In the genomic region with DNA sequence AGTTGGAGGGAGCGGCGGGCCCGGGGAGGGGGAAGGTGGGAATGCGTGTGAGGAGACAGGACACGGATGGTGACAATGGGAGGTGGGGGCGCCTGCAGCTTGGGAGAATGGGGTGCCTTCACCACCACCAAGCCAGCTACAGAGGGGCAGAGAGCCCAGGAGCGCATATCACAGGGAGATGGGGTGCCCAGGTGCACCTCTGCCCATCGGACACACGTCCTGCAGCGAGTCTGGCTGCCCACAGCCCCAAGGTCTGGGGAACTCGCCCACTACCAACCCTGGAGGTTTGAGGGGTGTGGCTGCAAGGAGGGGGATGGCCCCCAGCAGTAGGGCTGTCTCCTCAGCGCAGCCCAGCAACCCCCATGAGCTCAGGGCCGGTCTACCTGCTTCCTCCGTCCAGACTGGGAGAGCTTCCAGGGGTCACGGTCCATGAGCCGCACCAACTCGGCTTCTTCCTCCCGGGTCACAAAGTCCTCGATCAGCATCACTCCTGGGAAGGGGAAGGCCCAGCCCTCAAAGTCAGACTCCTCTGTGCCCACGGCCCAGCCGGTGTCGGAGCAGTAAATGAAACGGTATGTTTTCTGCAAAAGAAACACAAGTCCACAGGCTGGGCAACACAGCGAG, we compare ENCODE assay signal across 23 cellular contexts. TPM values are rescaled to one million over a fixed set of nuclear protein-coding genes. Genes with fewer than 3 reads are reported as not detected.
DNase-seq lines count a peak whose midpoint lies in the region; ATAC-seq, FAIRE-seq and TF ChIP-seq lines count a peak whose summit lies in the region.
"Had no signal": no experiment of that assay in that cellular context is flagged by ENCODE, and none has a peak within 500 bp of the region (broad histone marks: within the 10 kb centered on the region; RNA-seq: fewer than 3 reads in every experiment).

No MANE protein-coding gene starts in this region.

- H3K27me3 ChIP-seq in K562 (ENCODE audit: control insufficient read depth in 2 of 2, insufficient read depth in 2 of 2, low read length in 2 of 2) (no peaks in the 10 kb centered on the region), osteoblast (ENCODE audit: insufficient read depth, low read length) (no peaks in the 10 kb centered on the region)
- H3K27me3 ChIP-seq: BLaER1 had no signal

- POLR2A ChIA-PET in K562 (lab: Yijun Ruan, JAX) = no interaction called here

- intact Hi-C loops in K562 (cut with micrococcal nuclease) = no loop called here

- H3K4me3 ChIP-seq in K562 (no peak overlapping the region), osteoblast (ENCODE audit: insufficient read depth, low read length) (no peak overlapping the region)
- H3K4me3 ChIP-seq: BLaER1, GM12878, GM23338 had no signal

- ATAC-seq in K562 = no peak
- peak; percentile 60 for ATAC-seq in left lobe of liver
- ATAC-seq in GM21786 (IDR thresholded peaks at IDR 0.05; ENCODE audit: unreplicated experiment) = no peak
- ATAC-seq: GM12878, GM23338 had no signal

- 90% methylated on average over 20 of the region's 24 CpGs for WGBS in K562 (ENCODE audit: insufficient coverage, low coverage, missing lambda C conversion rate)

- H3K9me3 ChIP-seq in K562 (replicated peaks; ENCODE audit: control insufficient read depth, insufficient read depth, low read depth, low read length) (no peaks in the 10 kb centered on the region), osteoblast (ENCODE audit: low read depth, low read length) (no peaks in the 10 kb centered on the region)
- H3K9me3 ChIP-seq: BLaER1 had no signal

- H3K27ac ChIP-seq in K562 (ENCODE audit: extremely low read depth, low read depth, low read length) (no peak overlapping the region), osteoblast (ENCODE audit: low read depth, low read length) (no peak overlapping the region)
- H3K27ac ChIP-seq: BLaER1, HL-60 had no signal

- no peak for TF ChIP-seq RAD21 in K562 (CRISPR knock-in tag; conservative IDR thresholded peaks at IDR 0.05 in 1 of 2, IDR thresholded peaks at IDR 0.05 in 1 of 2)

- H3K79me2 ChIP-seq in K562 (ENCODE audit: control insufficient read depth, insufficient read depth, low read length) (peaks cover 29% of the 10 kb centered on the region), osteoblast (ENCODE audit: insufficient read depth, low read length) (peaks cover 28% of the 10 kb centered on the region)

- H3K36me3 ChIP-seq in K562 (ENCODE audit: control insufficient read depth, insufficient read depth, low read length) = peaks cover 43% of the 10 kb centered on the region; the same call in 2 of the 3 replicates
- peaks cover 14% of the 10 kb centered on the region for H3K36me3 ChIP-seq in osteoblast (ENCODE audit: insufficient read depth, low read length)

- H3K4me2 ChIP-seq in K562 (ENCODE audit: insufficient read depth, low read length) (no peak overlapping the region), osteoblast (ENCODE audit: insufficient read depth, low read length) (no peak overlapping the region)
- H3K4me2 ChIP-seq: BLaER1, GM23338 had no signal

- H2AFZ ChIP-seq in K562 (ENCODE audit: low read depth, low read length) = no peak overlapping the region
- no peak overlapping the region for H2AFZ ChIP-seq in osteoblast (ENCODE audit: low read length)
- H2AFZ ChIP-seq: GM23338 had no signal

- no peak for TF ChIP-seq POLR2A in K562 (conservative IDR thresholded peaks at IDR 0.05)

- TF ChIP-seq EP300 in K562 (IDR thresholded peaks at IDR 0.05; ENCODE audit: low read length) = no peak

- peak; percentile 15 for DNase-seq in GM13977 (ENCODE audit: low spot score)
- DNase-seq in K562 (ENCODE audit: extremely low read depth in 1 of 4, low spot score in 3 of 4) = no peak
- no peak for DNase-seq in left lobe of liver (ENCODE audit: low spot score)
- peak; percentile 47 for DNase-seq in osteoblast (ENCODE audit: insufficient read length, low spot score, missing footprints)
- no peak for DNase-seq in activated gamma-delta T cell (lab: John Stamatoyannopoulos, UW)
- no peak for DNase-seq in DMS114 treated with DMSO at 0.1 percent for 48 hours (lab: John Stamatoyannopoulos, UW; ENCODE audit: unreplicated experiment)
- DNase-seq: ACHN; AML-193; CD4-positive, alpha-beta memory T cell; DMS53; DND-41; EL; HCEC 1CT; IMR-90; KBM-7 had no signal

- H3K4me1 ChIP-seq in K562 (replicated peaks in 1 of 2; ENCODE audit: control insufficient read depth in 2 of 2, insufficient read depth in 2 of 2, low read length in 2 of 2) (peaks cover 3 to 38% of the 10 kb centered on the region in 2 experiments; a peak in 3 of 5 replicates), osteoblast (ENCODE audit: insufficient read depth, low read length) (peaks cover 5% of the 10 kb centered on the region)

- TF ChIP-seq CTCF in GM13977 (IDR thresholded peaks at IDR 0.05; ENCODE audit: extremely low read depth, insufficient read depth, missing control alignments) (no peak), K562 (IDR thresholded peaks at IDR 0.05 in 2 of 3, conservative IDR thresholded peaks at IDR 0.05 in 1 of 3; ENCODE audit: insufficient read depth in 2 of 3, low read depth in 1 of 3, low read length in 3 of 3) (no peak), osteoblast (IDR thresholded peaks at IDR 0.05; ENCODE audit: extremely low read depth, low read depth, low read length) (no peak)

- no TSS peak for BruUV-seq in K562 (replicated peaks; lab: Mats Ljungman, UMichigan)

- in situ Hi-C loops in GM13977 (cut with MboI; ENCODE audit: low pct_unique_long_range_greater_than_20kb, low sequenced_read_pairs, unreplicated experiment) = no loop called here
- in situ Hi-C loops in K562 (cut with MboI) = loop anchor here (25.0 kb wide), 2 partner anchors 103 to 203 kb away; a partner anchor contains a TSS

- CTCF ChIA-PET in K562 (lab: Yijun Ruan, JAX; ENCODE audit: low intra/inter-chr PET ratio) = no interaction called here

- no peak for FAIRE-seq in K562 (lab: Jason Lieb, UNC)
- FAIRE-seq: A204.1, GM12878, GM19239, H54 had no signal

- peak overlapping the region in 1 of 2 experiments; percentile 57; a peak in 2 of 4 replicates for H3K9ac ChIP-seq in K562 (ENCODE audit: insufficient read depth in 1 of 2, low read depth in 2 of 2, low read length in 2 of 2)
- H3K9ac ChIP-seq: BLaER1 had no signal

- H4K20me1 ChIP-seq in K562 (replicated peaks; ENCODE audit: control insufficient read depth, insufficient read depth, low read length) (no peaks in the 10 kb centered on the region), osteoblast (ENCODE audit: insufficient read depth, low read length) (peaks cover 9% of the 10 kb centered on the region)

- peaks cover 3% of the 10 kb centered on the region for H3K9me1 ChIP-seq in K562 (ENCODE audit: control insufficient read depth, insufficient read depth, low read length)

RNA-seq across cellular contexts. Expression of a gene that starts 5.3 kb away (rescaled TPM):
- 4.3 and 16.0 TPM in 2 replicates for total RNA-seq in K562 (2011; cell fraction: chromatin; rRNA removed; ENCODE audit: low replicate concordance)
- total RNA-seq in K562 (2011; cell fraction: nucleolus; rRNA removed) = 9.1 and 10.8 TPM in 2 replicates
- 6.9 and 7.2 TPM in 2 replicates for total RNA-seq in K562 (2011; cell fraction: nucleoplasm; rRNA removed)
- total RNA-seq in K562 (2014; rRNA removed) (21.4 and 41.5 TPM in 2 replicates), K562 (2014; rRNA removed; fragmentation: Illumina TruSeq; extraction: Trizol) (5.7 and 7.2 TPM in 2 replicates), K562 (2015; rRNA removed; fragmentation: Illumina TruSeq; extraction: Trizol) (13.5 and 15.2 TPM in 2 replicates), K562 (2021) (18.5 and 19.6 TPM in 2 replicates), left lobe of liver (8.3 TPM), osteoblast (13.6 and 16.3 TPM in 2 replicates)
- polyA plus RNA-seq in K562 (2011; rRNA removed) (4.6 and 4.7 TPM in 2 replicates), K562 (2014; fragmentation: Illumina TruSeq; extraction: Trizol) (7.1 and 10.0 TPM in 2 replicates), K562 (2014; fragmentation: Nextera tagmentation; extraction: Ambion mirVana) (10 to 100 TPM in 1 of 2 experiments, 1 to 10 TPM in 1; 6.7 to 11.8 TPM), K562 (2014; rRNA removed) (13.8 and 18.1 TPM in 2 replicates)
- 6.4 and 21.6 TPM in 2 replicates for polyA plus RNA-seq in K562 (2011; cell fraction: cytosol; rRNA removed)
- polyA plus RNA-seq in K562 (2011; cell fraction: nucleus; rRNA removed) = 3.5 and 6.3 TPM in 2 replicates
- polyA plus RNA-seq in K562 (2012) = 10.7 and 13.3 TPM in 2 replicates
- 1.5 and 2.0 TPM in 2 replicates for polyA minus RNA-seq in K562 (2011; rRNA and poly(A)+ RNA removed)
- polyA minus RNA-seq in K562 (2011; cell fraction: cytosol; rRNA and poly(A)+ RNA removed) = 3.6 and 6.6 TPM in 2 replicates
- 3.4 and 3.9 TPM in 2 replicates for polyA minus RNA-seq in K562 (2011; cell fraction: nucleus; rRNA and poly(A)+ RNA removed)

RNA-seq across cellular contexts. Expression of a gene that starts 5.5 kb away (rescaled TPM):
- total RNA-seq in K562 (2011; cell fraction: chromatin; rRNA removed; ENCODE audit: low replicate concordance) = 20.9 and 70.7 TPM in 2 replicates
- 74.0 and 78.4 TPM in 2 replicates for total RNA-seq in K562 (2011; cell fraction: nucleolus; rRNA removed)
- 23.7 and 31.9 TPM in 2 replicates for total RNA-seq in K562 (2011; cell fraction: nucleoplasm; rRNA removed)
- total RNA-seq in K562 (2014; rRNA removed) (51.2 and 62.4 TPM in 2 replicates), K562 (2014; rRNA removed; fragmentation: Illumina TruSeq; extraction: Trizol) (14.1 and 21.3 TPM in 2 replicates), K562 (2015; rRNA removed; fragmentation: Illumina TruSeq; extraction: Trizol) (38.3 and 38.5 TPM in 2 replicates), K562 (2021) (64.7 and 66.0 TPM in 2 replicates), left lobe of liver (16.4 TPM), osteoblast (20.0 and 24.2 TPM in 2 replicates)
- polyA plus RNA-seq in K562 (2011; rRNA removed) (25.8 and 28.5 TPM in 2 replicates), K562 (2014; fragmentation: Illumina TruSeq; extraction: Trizol) (33.2 and 52.4 TPM in 2 replicates), K562 (2014; fragmentation: Nextera tagmentation; extraction: Ambion mirVana) (under 1 TPM; 0.61 to 0.78 TPM), K562 (2014; rRNA removed) (64.8 and 65.7 TPM in 2 replicates)
- polyA plus RNA-seq in K562 (2011; cell fraction: cytosol; rRNA removed) = 21.8 and 77.0 TPM in 2 replicates
- polyA plus RNA-seq in K562 (2011; cell fraction: nucleus; rRNA removed) = 35.4 and 76.1 TPM in 2 replicates
- polyA plus RNA-seq in K562 (2012) = 42.1 and 48.6 TPM in 2 replicates
- polyA minus RNA-seq in K562 (2011; rRNA and poly(A)+ RNA removed) = 11.1 and 23.2 TPM in 2 replicates
- 28.3 and 46.6 TPM in 2 replicates for polyA minus RNA-seq in K562 (2011; cell fraction: cytosol; rRNA and poly(A)+ RNA removed)
- 19.7 and 29.1 TPM in 2 replicates for polyA minus RNA-seq in K562 (2011; cell fraction: nucleus; rRNA and poly(A)+ RNA removed)

RNA-seq across cellular contexts. Expression of a gene that starts 19.4 kb away (rescaled TPM):
- 11.0 and 31.6 TPM in 2 replicates for total RNA-seq in K562 (2011; cell fraction: chromatin; rRNA removed; ENCODE audit: low replicate concordance)
- total RNA-seq in K562 (2011; cell fraction: nucleolus; rRNA removed) = 83.9 and 98.7 TPM in 2 replicates
- total RNA-seq in K562 (2011; cell fraction: nucleoplasm; rRNA removed) = 48.7 and 61.8 TPM in 2 replicates
- total RNA-seq in K562 (2014; rRNA removed) = 132 and 160 TPM in 2 replicates
- 70.3 and 80.8 TPM in 2 replicates for total RNA-seq in K562 (2014; rRNA removed; fragmentation: Illumina TruSeq; extraction: Trizol)
- total RNA-seq in K562 (2015; rRNA removed; fragmentation: Illumina TruSeq; extraction: Trizol) = 141 TPM in 2 replicates
- 97.8 and 104 TPM in 2 replicates for total RNA-seq in K562 (2021)
- polyA plus RNA-seq in K562 (2011; rRNA removed) = 84.6 and 113 TPM in 2 replicates
- polyA plus RNA-seq in K562 (2011; cell fraction: cytosol; rRNA removed) = 138 and 266 TPM in 2 replicates
- polyA plus RNA-seq in K562 (2011; cell fraction: nucleus; rRNA removed) = 45.6 and 63.7 TPM in 2 replicates
- polyA plus RNA-seq in K562 (2012) = 130 and 185 TPM in 2 replicates
- 220 and 231 TPM in 2 replicates for polyA plus RNA-seq in K562 (2014; fragmentation: Illumina TruSeq; extraction: Trizol)
- 10 to 100 TPM; 32.3 to 85.8 TPM for polyA plus RNA-seq in K562 (2014; fragmentation: Nextera tagmentation; extraction: Ambion mirVana)
- 175 and 180 TPM in 2 replicates for polyA plus RNA-seq in K562 (2014; rRNA removed)
- 17.4 and 27.2 TPM in 2 replicates for polyA minus RNA-seq in K562 (2011; rRNA and poly(A)+ RNA removed)
- polyA minus RNA-seq in K562 (2011; cell fraction: cytosol; rRNA and poly(A)+ RNA removed) = 16.4 and 17.5 TPM in 2 replicates
- 51.5 and 65.8 TPM in 2 replicates for polyA minus RNA-seq in K562 (2011; cell fraction: nucleus; rRNA and poly(A)+ RNA removed)
- total RNA-seq in left lobe of liver = 29.9 TPM
- total RNA-seq in osteoblast = 27.1 and 27.9 TPM in 2 replicates

RNA-seq across cellular contexts. Expression of a gene that starts 26.0 kb away (rescaled TPM):
- 18.4 and 52.2 TPM in 2 replicates for total RNA-seq in K562 (2011; cell fraction: chromatin; rRNA removed; ENCODE audit: low replicate concordance)
- 30.3 and 37.7 TPM in 2 replicates for total RNA-seq in K562 (2011; cell fraction: nucleolus; rRNA removed)
- 25.7 and 31.2 TPM in 2 replicates for total RNA-seq in K562 (2011; cell fraction: nucleoplasm; rRNA removed)
- total RNA-seq in K562 (2014; rRNA removed) (18.3 and 23.1 TPM in 2 replicates), K562 (2014; rRNA removed; fragmentation: Illumina TruSeq; extraction: Trizol) (4.0 and 4.1 TPM in 2 replicates), K562 (2015; rRNA removed; fragmentation: Illumina TruSeq; extraction: Trizol) (9.0 and 9.2 TPM in 2 replicates), K562 (2021) (23.5 and 27.7 TPM in 2 replicates), left lobe of liver (1.9 TPM), osteoblast (44.2 and 57.5 TPM in 2 replicates)
- polyA plus RNA-seq in K562 (2011; rRNA removed) (14.3 and 16.0 TPM in 2 replicates), K562 (2014; fragmentation: Illumina TruSeq; extraction: Trizol) (7.7 and 18.6 TPM in 2 replicates), K562 (2014; fragmentation: Nextera tagmentation; extraction: Ambion mirVana) (1 to 10 TPM; 1.1 to 2.0 TPM), K562 (2014; rRNA removed) (16.7 and 18.9 TPM in 2 replicates)
- 32.8 and 91.3 TPM in 2 replicates for polyA plus RNA-seq in K562 (2011; cell fraction: cytosol; rRNA removed)
- polyA plus RNA-seq in K562 (2011; cell fraction: nucleus; rRNA removed) = 5.5 and 11.5 TPM in 2 replicates
- polyA plus RNA-seq in K562 (2012) = 34.3 and 36.5 TPM in 2 replicates
- polyA minus RNA-seq in K562 (2011; rRNA and poly(A)+ RNA removed) = 11.4 and 21.4 TPM in 2 replicates
- polyA minus RNA-seq in K562 (2011; cell fraction: cytosol; rRNA and poly(A)+ RNA removed) = 35.3 and 38.1 TPM in 2 replicates
- polyA minus RNA-seq in K562 (2011; cell fraction: nucleus; rRNA and poly(A)+ RNA removed) = 4.0 and 4.6 TPM in 2 replicates

RNA-seq across cellular contexts. Expression of a gene that starts 58.2 kb away (rescaled TPM):
- 12.1 and 23.0 TPM in 2 replicates for total RNA-seq in K562 (2011; cell fraction: chromatin; rRNA removed; ENCODE audit: low replicate concordance)
- 8.4 and 13.2 TPM in 2 replicates for total RNA-seq in K562 (2011; cell fraction: nucleolus; rRNA removed)
- 11.2 and 14.5 TPM in 2 replicates for total RNA-seq in K562 (2011; cell fraction: nucleoplasm; rRNA removed)
- 0.73 and 1.8 TPM in 2 replicates for total RNA-seq in K562 (2014; rRNA removed)
- total RNA-seq in K562 (2014; rRNA removed; fragmentation: Illumina TruSeq; extraction: Trizol) = 0.19 and 0.69 TPM in 2 replicates
- total RNA-seq in K562 (2015; rRNA removed; fragmentation: Illumina TruSeq; extraction: Trizol) = 0.94 and 1.4 TPM in 2 replicates
- 2.9 and 3.5 TPM in 2 replicates for total RNA-seq in K562 (2021)
- polyA plus RNA-seq in K562 (2011; rRNA removed) = 1.5 and 3.3 TPM in 2 replicates
- 2.1 and 2.8 TPM in 2 replicates for polyA plus RNA-seq in K562 (2011; cell fraction: cytosol; rRNA removed)
- 13.0 and 14.1 TPM in 2 replicates for polyA plus RNA-seq in K562 (2011; cell fraction: nucleus; rRNA removed)
- 3.9 and 6.8 TPM in 2 replicates for polyA plus RNA-seq in K562 (2012)
- 1.5 and 2.6 TPM in 2 replicates for polyA plus RNA-seq in K562 (2014; fragmentation: Illumina TruSeq; extraction: Trizol)
- under 1 TPM in 1 of 2 experiments, not detected in 1; 0.01 TPM for polyA plus RNA-seq in K562 (2014; fragmentation: Nextera tagmentation; extraction: Ambion mirVana)
- polyA plus RNA-seq in K562 (2014; rRNA removed) = 2.4 and 2.5 TPM in 2 replicates
- polyA minus RNA-seq in K562 (2011; rRNA and poly(A)+ RNA removed) = 1.4 and 1.6 TPM in 2 replicates
- polyA minus RNA-seq in K562 (2011; cell fraction: cytosol; rRNA and poly(A)+ RNA removed) = 2.8 TPM in 1 of 2 replicates, not detected in the other
- 2.6 and 3.1 TPM in 2 replicates for polyA minus RNA-seq in K562 (2011; cell fraction: nucleus; rRNA and poly(A)+ RNA removed)
- total RNA-seq in left lobe of liver = 2.9 TPM
- total RNA-seq in osteoblast = 1.8 and 3.3 TPM in 2 replicates

Comparison
In these comparisons a context has a peak if more than half of its experiments do, and no peak if none do; other contexts are left out.
1. DNase-seq: peak in GM13977 (single experiment) and osteoblast (single experiment); none in K562 (0 of 4), left lobe of liver (single experiment), activated gamma-delta T cell (single experiment) and DMS114 treated with DMSO at 0.1 percent for 48 hours (single experiment).